ENCODE assay signal across 1 cellular context in the genomic region with DNA sequence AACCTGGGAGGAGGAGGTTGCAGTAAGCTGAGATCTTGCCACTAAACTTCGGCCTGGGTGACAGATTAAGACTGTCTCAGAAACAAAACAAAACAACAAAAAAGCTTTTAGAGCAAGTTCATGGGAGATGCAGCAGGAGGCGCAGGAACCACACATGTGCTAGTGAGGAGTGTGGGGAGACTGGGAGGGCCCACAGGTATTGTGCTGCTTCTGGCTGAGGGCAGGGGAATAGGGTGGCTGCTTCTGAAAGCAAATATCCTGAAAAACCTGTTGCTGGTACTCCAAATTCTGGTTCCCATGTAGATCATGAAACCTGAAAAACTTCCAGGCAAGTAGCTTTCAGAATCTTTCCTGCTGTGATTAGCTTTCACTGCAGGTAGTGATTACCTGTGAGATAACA.
TF ChIP-seq lines count a peak whose summit lies in the region.

No MANE protein-coding gene starts in this region.

TF ChIP-seq in HepG2, 621 proteins besides CTCF, POLR2A, EP300 and RAD21:
- no peak for TF ChIP-seq RBM39 (IDR thresholded peaks at IDR 0.05; ENCODE audit: low read depth, low read length, poor library complexity, severe bottlenecking)
- TF ChIP-seq MAFK (conservative IDR thresholded peaks at IDR 0.05 in 1 of 2, IDR thresholded peaks at IDR 0.05 in 1 of 2; ENCODE audit: low read length in 2 of 2) = no peak
- peak; percentile 68 for TF ChIP-seq STAG1 (CRISPR knock-in tag; IDR thresholded peaks at IDR 0.05)
- TF ChIP-seq, protein P1, sequence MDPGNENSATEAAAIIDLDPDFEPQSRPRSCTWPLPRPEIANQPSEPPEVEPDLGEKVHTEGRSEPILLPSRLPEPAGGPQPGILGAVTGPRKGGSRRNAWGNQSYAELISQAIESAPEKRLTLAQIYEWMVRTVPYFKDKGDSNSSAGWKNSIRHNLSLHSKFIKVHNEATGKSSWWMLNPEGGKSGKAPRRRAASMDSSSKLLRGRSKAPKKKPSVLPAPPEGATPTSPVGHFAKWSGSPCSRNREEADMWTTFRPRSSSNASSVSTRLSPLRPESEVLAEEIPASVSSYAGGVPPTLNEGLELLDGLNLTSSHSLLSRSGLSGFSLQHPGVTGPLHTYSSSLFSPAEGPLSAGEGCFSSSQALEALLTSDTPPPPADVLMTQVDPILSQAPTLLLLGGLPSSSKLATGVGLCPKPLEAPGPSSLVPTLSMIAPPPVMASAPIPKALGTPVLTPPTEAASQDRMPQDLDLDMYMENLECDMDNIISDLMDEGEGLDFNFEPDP (CRISPR knock-in tag; conservative IDR thresholded peaks at IDR 0.05) = no peak
- TF ChIP-seq, protein P2, sequence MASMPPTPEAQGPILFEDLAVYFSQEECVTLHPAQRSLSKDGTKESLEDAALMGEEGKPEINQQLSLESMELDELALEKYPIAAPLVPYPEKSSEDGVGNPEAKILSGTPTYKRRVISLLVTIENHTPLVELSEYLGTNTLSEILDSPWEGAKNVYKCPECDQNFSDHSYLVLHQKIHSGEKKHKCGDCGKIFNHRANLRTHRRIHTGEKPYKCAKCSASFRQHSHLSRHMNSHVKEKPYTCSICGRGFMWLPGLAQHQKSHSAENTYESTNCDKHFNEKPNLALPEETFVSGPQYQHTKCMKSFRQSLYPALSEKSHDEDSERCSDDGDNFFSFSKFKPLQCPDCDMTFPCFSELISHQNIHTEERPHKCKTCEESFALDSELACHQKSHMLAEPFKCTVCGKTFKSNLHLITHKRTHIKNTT (CRISPR knock-in tag; IDR thresholded peaks at IDR 0.05) = no peak
- TF ChIP-seq ZNF589 (CRISPR knock-in tag; conservative IDR thresholded peaks at IDR 0.05) = no peak
- TF ChIP-seq AGO2 (optimal IDR thresholded peaks at IDR 0.05; ENCODE audit: low read depth, low read length) = no peak
- peak; percentile 25; the same call in 1 of the 2 replicates for TF ChIP-seq ZNF501 (CRISPR knock-in tag; IDR thresholded peaks at IDR 0.05)
- no peak for TF ChIP-seq ZNF326 (CRISPR knock-in tag; IDR thresholded peaks at IDR 0.05; ENCODE audit: borderline replicate concordance)
- no peak for TF ChIP-seq EZH2 (conservative IDR thresholded peaks at IDR 0.05; ENCODE audit: low read depth, low read length)
- peak; percentile 54 for TF ChIP-seq SMC3 (IDR thresholded peaks at IDR 0.05; ENCODE audit: low read length)
